8 cellular contexts compared by ENCODE assay signal in the genomic region with DNA sequence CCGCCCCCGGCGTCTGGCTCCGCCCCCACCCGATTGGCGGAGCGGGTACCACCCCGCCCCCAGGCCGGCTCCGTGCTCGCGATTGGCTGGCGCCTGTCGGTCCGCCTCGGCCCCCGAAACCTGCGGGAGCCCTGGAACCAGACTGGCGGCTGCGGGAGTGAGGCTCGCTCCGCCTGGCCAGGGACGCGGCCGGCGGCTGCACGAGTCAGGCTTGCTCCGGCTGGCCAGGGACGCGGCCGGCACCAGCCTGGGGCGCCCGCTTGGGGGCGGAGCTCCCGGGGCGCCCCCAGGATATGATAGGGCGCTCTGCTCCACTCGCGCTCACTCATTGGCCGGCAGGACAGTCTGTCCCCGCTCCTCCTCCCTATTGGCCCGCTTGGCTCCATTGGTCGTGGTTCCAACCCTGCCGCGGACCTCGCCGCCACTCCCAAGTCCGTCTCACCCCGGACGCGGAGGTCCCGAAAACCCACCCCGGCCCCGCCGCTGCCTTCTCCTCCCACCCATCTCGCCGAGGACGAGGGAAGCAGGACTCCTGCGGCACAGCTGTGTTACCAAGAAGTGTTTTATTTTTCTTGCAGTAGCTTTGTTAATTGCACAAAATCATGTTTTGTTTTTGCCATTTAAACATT. TPM values are rescaled to one million over a fixed set of nuclear protein-coding genes. Genes with fewer than 3 reads are reported as not detected.
DNase-seq lines count a peak whose midpoint lies in the region; ATAC-seq and TF ChIP-seq lines count a peak whose summit lies in the region.

No MANE protein-coding gene starts in this region.

- DNase-seq in D341Med (ENCODE audit: low spot score) = peak; percentile 97
- DNase-seq in HuH-7 (ENCODE audit: low spot score) = peak; percentile 94
- peak; percentile 84 for DNase-seq in activated T-cell treated with anti-CD3 and anti-CD28 coated beads for 4 hours
- DNase-seq in epithelial cell of prostate (ENCODE audit: low read depth, low spot score) = peak; percentile 50
- peak; percentile 90 to 96 (median 95) for DNase-seq in mucosa of descending colon
- DNase-seq in stimulated activated CD8-positive, alpha-beta memory T cell treated with anti-CD3 and anti-CD28 coated beads, Interleukin-2, amount 100 ng/mL, for 48 hours (ENCODE audit: low read depth in 2 of 2) = peak; percentile 83 to 88

- no peak for TF ChIP-seq CTCF in OCI-LY3 (IDR thresholded peaks at IDR 0.05; ENCODE audit: low read depth, low read length)
- TF ChIP-seq CTCF in mucosa of descending colon (IDR thresholded peaks at IDR 0.05) = no peak

- H3K4me3 ChIP-seq in OCI-LY3 (ENCODE audit: low read length) (peak overlapping the region; percentile 85), mucosa of descending colon (peak overlapping the region; percentile 51)

- H3K9me3 ChIP-seq in OCI-LY3 (ENCODE audit: insufficient read depth, low read length) (no peaks in the 10 kb centered on the region), mucosa of descending colon (no peaks in the 10 kb centered on the region)

- H3K4me2 ChIP-seq in OCI-LY3 (ENCODE audit: low read length) = peak overlapping the region; percentile 96

- peaks cover 17% of the 10 kb centered on the region for H3K4me1 ChIP-seq in OCI-LY3 (ENCODE audit: low read length)
- H3K4me1 ChIP-seq in mucosa of descending colon (ENCODE audit: low read depth) = peaks cover 25% of the 10 kb centered on the region

- ATAC-seq in GM21528 (IDR thresholded peaks at IDR 0.05; ENCODE audit: low FRiP score, unreplicated experiment) (peak; percentile 90), mucosa of descending colon (peak; percentile 85)

- H3K27ac ChIP-seq in OCI-LY3 (ENCODE audit: low read length) (peak overlapping the region; percentile 79), epithelial cell of prostate (peak overlapping the region; percentile 87)

- peak overlapping the region; percentile 58 for H3K9ac ChIP-seq in OCI-LY3 (ENCODE audit: low read length)

- H3K79me2 ChIP-seq in OCI-LY3 (ENCODE audit: low read length) = no peaks in the 10 kb centered on the region

- H3K36me3 ChIP-seq in OCI-LY3 (replicated peaks; ENCODE audit: low read depth, low read length) (peaks cover 8% of the 10 kb centered on the region), mucosa of descending colon (ENCODE audit: low read depth) (no peaks in the 10 kb centered on the region)

- H2AFZ ChIP-seq in OCI-LY3 (ENCODE audit: low read depth, low read length) = peak overlapping the region; percentile 53; the same call in 1 of the 2 replicates

- no peaks in the 10 kb centered on the region for H4K20me1 ChIP-seq in OCI-LY3 (ENCODE audit: insufficient read depth, low read length)

- no peaks in the 10 kb centered on the region for H3K27me3 ChIP-seq in OCI-LY3 (ENCODE audit: low read depth, low read length)

- intact Hi-C loops in mucosa of descending colon (cut with DNase I, micrococcal nuclease) = no loop called here

RNA-seq across cellular contexts. Expression of a gene that starts 0.3 kb away (rescaled TPM):
- total RNA-seq in mucosa of descending colon = 10 to 100 TPM; 18.5 to 40.6 (median 31.7) TPM

RNA-seq across cellular contexts. Expression of a gene that starts 7.6 kb away (rescaled TPM):
- total RNA-seq in mucosa of descending colon = 100 to 1,000 TPM; 208 to 573 (median 395) TPM

RNA-seq across cellular contexts. Expression of a gene that starts 14.6 kb away (rescaled TPM):
- total RNA-seq in mucosa of descending colon = 1 to 10 TPM in 1 of 3 donors, not detected in 2; 1.1 TPM

RNA-seq across cellular contexts. Expression of a gene that starts 35.8 kb away (rescaled TPM):
- total RNA-seq in mucosa of descending colon = 10 to 100 TPM; 11.0 to 22.9 (median 18.8) TPM

RNA-seq across cellular contexts. Expression of a gene that starts 44.3 kb away (rescaled TPM):
- 100 to 1,000 TPM; 110 to 123 (median 111) TPM for total RNA-seq in mucosa of descending colon

Comparison
In these comparisons a context has a peak if more than half of its experiments do, and no peak if none do; other contexts are left out.
1. Peak in every context shown above with its lines: DNase-seq, ATAC-seq, H3K4me3 ChIP-seq and H3K27ac ChIP-seq.